8 cellular contexts compared by ENCODE assay signal in the genomic region with DNA sequence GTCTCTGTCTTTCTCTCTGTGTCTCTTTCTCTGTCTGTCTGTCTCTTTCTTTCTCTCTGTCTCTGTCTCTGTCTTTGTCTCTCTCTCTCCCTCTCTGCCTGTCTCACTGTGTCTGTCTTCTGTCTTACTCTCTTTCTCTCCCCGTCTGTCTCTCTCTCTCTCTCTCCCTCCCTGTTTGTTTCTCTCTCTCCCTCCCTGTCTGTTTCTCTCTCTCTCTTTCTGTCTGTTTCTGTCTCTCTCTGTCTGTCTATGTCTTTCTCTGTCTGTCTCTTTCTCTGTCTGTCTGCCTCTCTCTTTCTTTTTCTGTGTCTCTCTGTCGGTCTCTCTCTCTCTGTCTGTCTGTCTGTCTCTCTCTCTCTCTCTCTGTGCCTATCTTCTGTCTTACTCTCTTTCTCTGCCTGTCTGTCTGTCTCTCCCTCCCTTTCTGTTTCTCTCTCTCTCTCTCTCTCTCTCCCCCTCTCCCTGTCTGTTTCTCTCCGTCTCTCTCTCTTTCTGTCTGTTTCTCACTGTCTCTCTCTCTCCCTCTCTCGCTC.
A peak's percentile ranks its signal among the peaks of the same experiment; 100 is the strongest.
DNase-seq lines count a peak whose midpoint lies in the region; ATAC-seq and TF ChIP-seq lines count a peak whose summit lies in the region.
"Not testable (repeated sequence)": the region's sequence is repeated elsewhere in the genome, so short reads cannot be mapped to it uniquely, and the experiment has no call there.

No MANE protein-coding gene starts in this region.

- not testable (repeated sequence) for H3K4me2 ChIP-seq in DND-41 (ENCODE audit: insufficient read depth, low read length)

- H3K27me3 ChIP-seq in DND-41 (ENCODE audit: insufficient read depth, low read length, poor library complexity); heart right ventricle; aorta (ENCODE audit: control insufficient read depth in 1 of 2, insufficient read depth in 2 of 2, low read length in 1 of 2): not testable (repeated sequence)

- H2AFZ ChIP-seq in DND-41 (ENCODE audit: low read depth, low read length): not testable (repeated sequence)

- not testable (repeated sequence) for TF ChIP-seq CTCF in DND-41 (IDR thresholded peaks at IDR 0.05; ENCODE audit: borderline replicate concordance, extremely low read depth, low read length, poor library complexity, severe bottlenecking); heart right ventricle (IDR thresholded peaks at IDR 0.05); mucosa of descending colon (IDR thresholded peaks at IDR 0.05)

- no CpG with 5 or more reads among the region's 4 CpGs for WGBS in heart right ventricle, 2 donors
- WGBS in aorta, 2 donors: 88% methylated on average over 1 of the region's 4 CpGs; no CpG with 5 or more reads in 1 of the 2 donors

- H3K4me1 ChIP-seq in DND-41 (ENCODE audit: insufficient read depth, low read length); heart right ventricle; mucosa of descending colon (ENCODE audit: low read depth); aorta (ENCODE audit: control insufficient read depth in 1 of 2, insufficient read depth in 2 of 2, low read length in 2 of 2): not testable (repeated sequence)

- not testable (repeated sequence) for H3K9me3 ChIP-seq in DND-41 (ENCODE audit: insufficient read depth, low read length, severe bottlenecking); heart right ventricle; mucosa of descending colon; aorta (ENCODE audit: control insufficient read depth, low read length)

- H3K9me3 Mint-ChIP-seq in activated naive CD4-positive, alpha-beta T cell treated with anti-CD3 and anti-CD28 coated beads, Interleukin-2, amount 10 ng/mL, durations not matched to agents 7 days and 5 days; central memory CD8-positive, alpha-beta T cell; stimulated activated effector memory CD8-positive, alpha-beta T cell treated with anti-CD3 and anti-CD28 coated beads, Interleukin-12 subunit alpha, Interleukin-12 subunit beta, amount 100 ng/mL, for 72 hours: not testable (repeated sequence)

- not testable (repeated sequence) for H3K4me3 ChIP-seq in DND-41 (ENCODE audit: low read depth in 1 of 2, low read length in 2 of 2); heart right ventricle; mucosa of descending colon; aorta (ENCODE audit: low read length in 2 of 2)

- CTCF ChIA-PET in activated naive CD4-positive, alpha-beta T cell treated with anti-CD3 and anti-CD28 coated beads, Interleukin-2, amount 10 ng/mL, durations not matched to agents 7 days and 5 days (lab: Charles Lee): not testable (repeated sequence)

- peak overlapping the region; percentile 37 for H3K27ac Mint-ChIP-seq in activated naive CD4-positive, alpha-beta T cell treated with anti-CD3 and anti-CD28 coated beads, Interleukin-2, amount 10 ng/mL, durations not matched to agents 7 days and 5 days
- H3K27ac Mint-ChIP-seq in central memory CD8-positive, alpha-beta T cell (ENCODE audit: low read depth): peak overlapping the region; percentile 90
- H3K27ac Mint-ChIP-seq in stimulated activated effector memory CD8-positive, alpha-beta T cell treated with anti-CD3 and anti-CD28 coated beads, Interleukin-12 subunit alpha, Interleukin-12 subunit beta, amount 100 ng/mL, for 72 hours: not testable (repeated sequence)

- H3K36me3 ChIP-seq in DND-41 (ENCODE audit: insufficient read depth, low read length); heart right ventricle; mucosa of descending colon (ENCODE audit: low read depth); aorta (ENCODE audit: control insufficient read depth in 1 of 2, insufficient read depth in 2 of 2, low read length in 1 of 2): not testable (repeated sequence)

- not testable (repeated sequence) for H3K36me3 Mint-ChIP-seq in activated naive CD4-positive, alpha-beta T cell treated with anti-CD3 and anti-CD28 coated beads, Interleukin-2, amount 10 ng/mL, durations not matched to agents 7 days and 5 days; central memory CD8-positive, alpha-beta T cell (ENCODE audit: insufficient read depth); stimulated activated effector memory CD8-positive, alpha-beta T cell treated with anti-CD3 and anti-CD28 coated beads, Interleukin-12 subunit alpha, Interleukin-12 subunit beta, amount 100 ng/mL, for 72 hours

- not testable (repeated sequence) for H3K4me3 Mint-ChIP-seq in activated naive CD4-positive, alpha-beta T cell treated with anti-CD3 and anti-CD28 coated beads, Interleukin-2, amount 10 ng/mL, durations not matched to agents 7 days and 5 days; central memory CD8-positive, alpha-beta T cell; stimulated activated effector memory CD8-positive, alpha-beta T cell treated with anti-CD3 and anti-CD28 coated beads, Interleukin-12 subunit alpha, Interleukin-12 subunit beta, amount 100 ng/mL, for 72 hours

- not testable (repeated sequence) for H4K20me1 ChIP-seq in DND-41 (ENCODE audit: insufficient read depth, low read length)

- ATAC-seq in DND-41 (ENCODE audit: insufficient read depth, low read depth): peak; percentile 32
- peak; percentile 37; the same call in 2 of the 3 replicates for ATAC-seq in SK-N-SH treated with all-trans-retinoic acid at 6 μM for 48 hours
- not testable (repeated sequence) for ATAC-seq in central memory CD8-positive, alpha-beta T cell (replicated peaks; ENCODE audit: extremely low read depth, poor library complexity, severe bottlenecking)
- ATAC-seq in heart right ventricle: peak in 6 of 8 donors; percentile 12 to 49 (median 36)
- peak; percentile 33 for ATAC-seq in mucosa of descending colon
- peak; percentile 45 for ATAC-seq in stimulated activated effector memory CD8-positive, alpha-beta T cell treated with anti-CD3 and anti-CD28 coated beads, Interleukin-12 subunit alpha, Interleukin-12 subunit beta, amount 100 ng/mL, for 72 hours
- peak; percentile 53 for ATAC-seq in aorta (ENCODE audit: low FRiP score)

- H3K27me3 Mint-ChIP-seq in activated naive CD4-positive, alpha-beta T cell treated with anti-CD3 and anti-CD28 coated beads, Interleukin-2, amount 10 ng/mL, durations not matched to agents 7 days and 5 days; central memory CD8-positive, alpha-beta T cell: not testable (repeated sequence)

- not testable (repeated sequence) for DNase-seq in DND-41; activated naive CD4-positive, alpha-beta T cell treated with anti-CD3 and anti-CD28 coated beads, Interleukin-2, amount 10 ng/mL, durations not matched to agents 7 days and 5 days; central memory CD8-positive, alpha-beta T cell (ENCODE audit: low spot score in 2 of 2); heart right ventricle; mucosa of descending colon; stimulated activated effector memory CD8-positive, alpha-beta T cell treated with anti-CD3 and anti-CD28 coated beads, Interleukin-12 subunit alpha, Interleukin-12 subunit beta, amount 100 ng/mL, for 72 hours (ENCODE audit: low spot score in 2 of 2); aorta

- H3K4me1 Mint-ChIP-seq in activated naive CD4-positive, alpha-beta T cell treated with anti-CD3 and anti-CD28 coated beads, Interleukin-2, amount 10 ng/mL, durations not matched to agents 7 days and 5 days; central memory CD8-positive, alpha-beta T cell; stimulated activated effector memory CD8-positive, alpha-beta T cell treated with anti-CD3 and anti-CD28 coated beads, Interleukin-12 subunit alpha, Interleukin-12 subunit beta, amount 100 ng/mL, for 72 hours: not testable (repeated sequence)

- H3K79me2 ChIP-seq in DND-41 (ENCODE audit: insufficient read depth, low read length): not testable (repeated sequence)

- not testable (repeated sequence) for H3K27ac ChIP-seq in DND-41 (ENCODE audit: low read length); heart right ventricle; aorta (ENCODE audit: low read depth in 1 of 2, low read length in 2 of 2)

- intact Hi-C loops in heart right ventricle (cut with DNase I); mucosa of descending colon (cut with DNase I, micrococcal nuclease); aorta (cut with DNase I): not testable (repeated sequence)

- not testable (repeated sequence) for H3K9ac ChIP-seq in DND-41 (ENCODE audit: low read depth, low read length)
